ENCODE assay signal across 8 cellular contexts in the genomic region with DNA sequence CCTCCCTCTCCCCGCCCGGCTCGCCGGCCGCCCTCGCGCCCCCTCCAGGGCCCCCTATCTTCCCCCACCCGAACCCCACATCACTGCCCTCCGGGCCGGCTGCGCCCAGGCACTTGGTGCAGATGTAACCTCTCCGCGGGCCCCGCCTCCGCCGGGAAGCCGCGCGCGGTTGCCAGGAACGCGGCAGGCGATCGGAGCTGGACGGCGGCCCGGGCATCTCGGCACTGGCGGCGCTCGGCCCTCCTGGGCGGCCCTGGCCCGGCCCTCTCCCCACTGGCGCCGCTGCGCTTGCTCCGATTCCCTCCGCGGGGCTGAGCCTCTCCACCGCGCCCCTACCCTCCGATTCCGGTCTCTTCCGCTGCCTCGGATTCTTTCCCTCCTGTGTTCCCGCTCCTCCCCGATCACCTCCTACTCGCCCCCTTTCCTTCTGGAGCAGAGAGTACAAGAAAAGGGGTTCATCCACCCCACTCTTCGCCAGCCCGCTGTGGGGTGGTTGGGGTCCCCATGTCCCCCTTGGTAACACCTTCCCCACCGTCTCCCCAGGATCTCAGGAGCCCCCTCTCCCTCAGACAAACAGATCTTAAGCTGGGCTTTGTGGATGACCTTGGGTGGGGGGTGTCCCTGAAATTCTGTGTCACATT.
DNase-seq lines count a peak whose midpoint lies in the region; ATAC-seq and TF ChIP-seq lines count a peak whose summit lies in the region.

No MANE protein-coding gene starts in this region.

- POLR2A ChIA-PET in Caco-2 (lab: Charles Lee): no interaction called here

- no peaks in the 10 kb centered on the region for H3K36me3 Mint-ChIP-seq in Caco-2 (ENCODE audit: insufficient read depth, unreplicated experiment)

- H3K4me1 ChIP-seq in Caco-2: peaks cover 6% of the 10 kb centered on the region
- H3K4me1 ChIP-seq in heart right ventricle: peaks cover 16 to 32% (median 27%) of the 10 kb centered on the region in 9 donors
- H3K4me1 ChIP-seq in osteoblast (ENCODE audit: insufficient read depth, low read length): peaks cover 15% of the 10 kb centered on the region

- H3K4me1 Mint-ChIP-seq in Caco-2 (ENCODE audit: low read depth, unreplicated experiment): peaks cover under 1% of the 10 kb centered on the region

- peak overlapping the region; percentile 76 for H2AFZ ChIP-seq in osteoblast (ENCODE audit: low read length)

- H3K9me3 Mint-ChIP-seq in Caco-2 (ENCODE audit: unreplicated experiment): no peaks in the 10 kb centered on the region

- TF ChIP-seq CTCF in Caco-2 (IDR thresholded peaks at IDR 0.05; ENCODE audit: insufficient read depth in 1 of 2, low read depth in 1 of 2, low read length in 1 of 2, severe bottlenecking in 1 of 2, unreplicated experiment in 1 of 2) (no peak), heart right ventricle (IDR thresholded peaks at IDR 0.05) (peak in 1 of 9 donors; percentile 7), osteoblast (IDR thresholded peaks at IDR 0.05; ENCODE audit: extremely low read depth, low read depth, low read length) (no peak)

- peak overlapping the region; percentile 77 for H3K4me2 ChIP-seq in osteoblast (ENCODE audit: insufficient read depth, low read length)

- H3K4me3 Mint-ChIP-seq in Caco-2 (ENCODE audit: unreplicated experiment): peak overlapping the region; percentile 73

- H3K4me3 ChIP-seq in Caco-2 (ENCODE audit: low read depth, low read length): peak overlapping the region; percentile 23
- H3K4me3 ChIP-seq in heart right ventricle: peak overlapping the region; percentile 19 to 65 (median 54)
- H3K4me3 ChIP-seq in osteoblast (ENCODE audit: insufficient read depth, low read length): peak overlapping the region; percentile 71

- H4K20me1 ChIP-seq in osteoblast (ENCODE audit: insufficient read depth, low read length): no peaks in the 10 kb centered on the region

- peak overlapping the region; percentile 64 to 91 (median 82) for H3K27ac ChIP-seq in heart right ventricle
- peak overlapping the region; percentile 36 for H3K27ac ChIP-seq in osteoblast (ENCODE audit: low read depth, low read length)

- H3K27me3 ChIP-seq in Caco-2 (replicated peaks; ENCODE audit: control insufficient read depth, insufficient read depth, low read length): no peaks in the 10 kb centered on the region
- peaks cover 0 to 22% (median 0%) of the 10 kb centered on the region in 7 donors for H3K27me3 ChIP-seq in heart right ventricle
- no peaks in the 10 kb centered on the region for H3K27me3 ChIP-seq in osteoblast (ENCODE audit: insufficient read depth, low read length)

- ATAC-seq in heart right ventricle: peak; percentile 80 to 93 (median 88)
- ATAC-seq in HG02678 (IDR thresholded peaks at IDR 0.05; ENCODE audit: unreplicated experiment): no peak

- WGBS in heart right ventricle, 2 donors: 3 to 5% methylated on average over 38 to 50 of the region's 51 CpGs

- DNase-seq in Caco-2 (no peak), NCI-H1092 (lab: John Stamatoyannopoulos, UW) (peak; percentile 53), amniotic epithelial cell (ENCODE audit: low read depth) (peak; percentile 60), heart right ventricle (peak; percentile 76 to 89), osteoblast (ENCODE audit: insufficient read length, low spot score, missing footprints) (peak; percentile 95), NOMO-1 treated with DMSO at 0.1 percent for 48 hours (lab: John Stamatoyannopoulos, UW; ENCODE audit: unreplicated experiment) (no peak)
- DNase-seq in stimulated activated CD8-positive, alpha-beta memory T cell treated with anti-CD3 and anti-CD28 coated beads, Interleukin-4, amount 100 ng/mL, for 48 hours: no peak

- H3K27ac Mint-ChIP-seq in Caco-2 (ENCODE audit: unreplicated experiment): no peak overlapping the region

- CTCF ChIA-PET in Caco-2 (lab: Charles Lee): no interaction called here

- no peaks in the 10 kb centered on the region for H3K9me3 ChIP-seq in Caco-2
- H3K9me3 ChIP-seq in heart right ventricle: no peaks in the 10 kb centered on the region
- no peaks in the 10 kb centered on the region for H3K9me3 ChIP-seq in osteoblast (ENCODE audit: low read depth, low read length)

- H3K36me3 ChIP-seq in Caco-2 (ENCODE audit: control insufficient read depth, insufficient read depth, low read length) (no peaks in the 10 kb centered on the region), heart right ventricle (no peaks in the 10 kb centered on the region), osteoblast (ENCODE audit: insufficient read depth, low read length) (no peaks in the 10 kb centered on the region)

- no peaks in the 10 kb centered on the region for H3K27me3 Mint-ChIP-seq in Caco-2 (ENCODE audit: insufficient read depth, unreplicated experiment)

- intact Hi-C loops in Caco-2 (cut with micrococcal nuclease; ENCODE audit: unreplicated experiment) (no loop called here), heart right ventricle (cut with DNase I) (loop anchor here in 3 of 10 donors (5.0 to 10.0 kb wide), 3 partner anchors 46 to 57 kb away; no protein-coding TSS in a partner anchor)

- no TSS peak for BruUV-seq in Caco-2 (replicated peaks; lab: Mats Ljungman, UMichigan)

- no peaks in the 10 kb centered on the region for H3K79me2 ChIP-seq in osteoblast (ENCODE audit: insufficient read depth, low read length)

Comparison
In these comparisons a context has a peak if more than half of its experiments do, and no peak if none do; other contexts are left out.
1. DNase-seq: peak in NCI-H1092 (single experiment), amniotic epithelial cell (single experiment), heart right ventricle (2 of 2) and osteoblast (single experiment); none in Caco-2 (0 of 2), NOMO-1 treated with DMSO at 0.1 percent for 48 hours (single experiment) and stimulated activated CD8-positive, alpha-beta memory T cell treated with anti-CD3 and anti-CD28 coated beads, Interleukin-4, amount 100 ng/mL, for 48 hours (single experiment).
2. Peak in every context shown above with its lines, with median percentiles within 50 percentile points of each other: H3K4me3 ChIP-seq.